9 cellular contexts compared by ENCODE assay signal in the genomic region with DNA sequence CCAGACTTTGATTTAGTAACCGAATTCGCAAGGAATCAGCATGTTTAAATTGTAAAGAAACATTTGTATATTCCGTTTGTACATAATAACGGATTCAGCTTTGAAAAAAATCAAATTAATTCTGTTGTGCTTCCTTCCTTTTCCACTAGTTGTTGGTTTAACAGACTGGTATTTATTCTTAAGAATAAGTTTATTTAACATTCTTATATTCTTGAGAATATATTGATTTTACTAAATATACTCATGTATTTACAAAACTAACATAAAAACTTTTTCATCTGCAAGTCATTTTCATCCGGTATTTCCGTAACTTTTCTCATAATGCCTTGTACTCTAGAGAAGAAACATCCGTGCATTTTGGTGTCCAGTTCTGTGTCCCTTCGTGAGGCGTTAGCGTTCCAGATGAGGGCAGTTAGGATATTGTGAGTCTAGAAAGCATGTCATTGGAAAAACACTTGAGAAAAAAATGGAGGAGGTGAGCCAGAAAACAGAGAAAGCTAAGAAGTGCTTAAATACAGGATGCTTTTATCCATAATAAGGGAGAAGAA. TPM values are rescaled to one million over a fixed set of nuclear protein-coding genes. Genes with fewer than 3 reads are reported as not detected.
DNase-seq lines count a peak whose midpoint lies in the region; ATAC-seq, FAIRE-seq and TF ChIP-seq lines count a peak whose summit lies in the region.
"Had no signal": no experiment of that assay in that cellular context is flagged by ENCODE, and none has a peak within 500 bp of the region (broad histone marks: within the 10 kb centered on the region; RNA-seq: fewer than 3 reads in every experiment).

No MANE protein-coding gene starts in this region.

- H3K27ac ChIP-seq in hepatocyte (peak overlapping the region; percentile 92), spleen (peak overlapping the region in 6 of 8 donors; percentile 93 to 98 (median 96))

- no peak for DNase-seq in activated CD4-positive, alpha-beta T cell treated with anti-CD3 and anti-CD28 coated beads for 36 hours
- DNase-seq in activated CD4-positive, alpha-beta T cell treated with anti-CD3 and anti-CD28 coated beads, Interleukin-2, amount 50 U/mL, for 48 hours, result no peak
- DNase-seq in activated B cell treated with CpG ODN at 0.5 μM for 24 hours (no peak), hepatocyte (ENCODE audit: low spot score) (no peak), spleen (no peak), glomerular visceral epithelial cell (ENCODE audit: extremely low spot score) (no peak), NCI-H226 (no peak), frontal cortex (ENCODE audit: low spot score in 2 of 2) (no peak)

- no peak for TF ChIP-seq POLR2A in spleen (IDR thresholded peaks at IDR 0.05)

- H3K36me3 ChIP-seq in hepatocyte (replicated peaks; ENCODE audit: insufficient read depth, low read depth), result no peaks in the 10 kb centered on the region
- H3K36me3 ChIP-seq in spleen, result peaks cover 0 to 21% (median 3%) of the 10 kb centered on the region in 6 donors

- TF ChIP-seq CTCF in activated B cell treated with CpG ODN at 0.5 μM for 24 hours (IDR thresholded peaks at IDR 0.05), result no peak
- no peak for TF ChIP-seq CTCF in hepatocyte (IDR thresholded peaks at IDR 0.05; ENCODE audit: poor library complexity)
- peak in 1 of 11 experiments; percentile 12 for TF ChIP-seq CTCF in spleen (IDR thresholded peaks at IDR 0.05 in 8 of 11, conservative IDR thresholded peaks at IDR 0.05 in 3 of 11)

- H4K20me1 ChIP-seq in hepatocyte (ENCODE audit: insufficient read depth, poor library complexity, severe bottlenecking), result peaks cover 41% of the 10 kb centered on the region

- CTCF ChIA-PET in activated CD4-positive, alpha-beta T cell treated with anti-CD3 and anti-CD28 coated beads for 36 hours (lab: Charles Lee), result interaction anchor here (0.5 to 5.9 kb wide), 10 partner anchors 12 to 493 kb away, joined by 3 to 38 read pairs (median 8); partner anchors contain the start of genes MYLK4 and SERPINB1
- CTCF ChIA-PET in activated B cell treated with CpG ODN at 0.5 μM for 24 hours (lab: Charles Lee), result interaction anchor here (0.7 to 2.8 kb wide), 3 partner anchors 24 to 222 kb away, joined by 3 to 13 read pairs (median 3); no protein-coding TSS in a partner anchor

- H3K79me2 ChIP-seq in hepatocyte, result peaks cover 57% of the 10 kb centered on the region

- peaks cover 35% of the 10 kb centered on the region for H3K36me3 Mint-ChIP-seq in activated CD4-positive, alpha-beta T cell treated with anti-CD3 and anti-CD28 coated beads for 36 hours (ENCODE audit: low read depth)
- H3K36me3 Mint-ChIP-seq in activated B cell treated with CpG ODN at 0.5 μM for 24 hours (ENCODE audit: low read depth), result peaks cover 22% of the 10 kb centered on the region

- no peaks in the 10 kb centered on the region for H3K27me3 Mint-ChIP-seq in activated CD4-positive, alpha-beta T cell treated with anti-CD3 and anti-CD28 coated beads for 36 hours
- H3K27me3 Mint-ChIP-seq in activated B cell treated with CpG ODN at 0.5 μM for 24 hours, result no peaks in the 10 kb centered on the region

- peak overlapping the region; percentile 89 for H3K27ac Mint-ChIP-seq in activated CD4-positive, alpha-beta T cell treated with anti-CD3 and anti-CD28 coated beads for 36 hours
- H3K27ac Mint-ChIP-seq in activated B cell treated with CpG ODN at 0.5 μM for 24 hours, result peak overlapping the region; percentile 85

- H3K4me3 Mint-ChIP-seq in activated CD4-positive, alpha-beta T cell treated with anti-CD3 and anti-CD28 coated beads for 36 hours, result peak overlapping the region; percentile 94
- H3K4me3 Mint-ChIP-seq in activated B cell treated with CpG ODN at 0.5 μM for 24 hours, result peak overlapping the region; percentile 93

- H3K4me3 ChIP-seq in hepatocyte (peak overlapping the region; percentile 63), spleen (peak overlapping the region; percentile 73 to 96 (median 84))

- POLR2A ChIA-PET in activated CD4-positive, alpha-beta T cell treated with anti-CD3 and anti-CD28 coated beads for 36 hours (lab: Charles Lee), result interaction anchor here (0.7 to 1.4 kb wide), 3 partner anchors 9 to 170 kb away, joined by 3 to 7 read pairs (median 4); no protein-coding TSS in a partner anchor
- POLR2A ChIA-PET in activated B cell treated with CpG ODN at 0.5 μM for 24 hours (lab: Charles Lee), result interaction anchor here (0.5 to 2.7 kb wide), 11 partner anchors 20 to 1254 kb away, joined by 3 to 19 read pairs (median 4); partner anchors contain the start of genes BPHL and SERPINB1

- H3K27me3 ChIP-seq in hepatocyte (no peaks in the 10 kb centered on the region), spleen (replicated peaks in 1 of 7) (no peaks in the 10 kb centered on the region)

- 9% methylated on average over 10 of the region's 10 CpGs for WGBS in hepatocyte (ENCODE audit: low lambda C conversion rate, missing lambda C conversion rate)
- WGBS in spleen, 5 donors, result 3 to 6% (median 5%) methylated on average over 10 of the region's 10 CpGs

- H3K4me2 ChIP-seq in hepatocyte, result peak overlapping the region; percentile 77

- no peak for FAIRE-seq in frontal cortex (lab: Jason Lieb, UNC)
- FAIRE-seq: colon had no signal

- peaks cover 32% of the 10 kb centered on the region for H3K4me1 ChIP-seq in hepatocyte (ENCODE audit: insufficient read depth)
- H3K4me1 ChIP-seq in spleen, result peaks cover 33 to 68% (median 53%) of the 10 kb centered on the region in 6 donors

- peak overlapping the region; percentile 51 for H2AFZ ChIP-seq in hepatocyte

- no peaks in the 10 kb centered on the region for H3K9me3 Mint-ChIP-seq in activated CD4-positive, alpha-beta T cell treated with anti-CD3 and anti-CD28 coated beads for 36 hours (ENCODE audit: low read depth)
- no peaks in the 10 kb centered on the region for H3K9me3 Mint-ChIP-seq in activated B cell treated with CpG ODN at 0.5 μM for 24 hours

- ATAC-seq in activated CD4-positive, alpha-beta T cell treated with anti-CD3 and anti-CD28 coated beads for 36 hours, result no peak
- ATAC-seq in activated B cell treated with CpG ODN at 0.5 μM for 24 hours (ENCODE audit: low read depth), result no peak

- H3K9me2 ChIP-seq in hepatocyte (replicated peaks; ENCODE audit: insufficient read depth), result no peaks in the 10 kb centered on the region

- intact Hi-C loops in activated CD4-positive, alpha-beta T cell treated with anti-CD3 and anti-CD28 coated beads for 36 hours (cut with DNase I, micrococcal nuclease), result loop anchor here (2.0 to 5.0 kb wide), 3 partner anchors 136 to 520 kb away; partner anchors contain the start of genes GMDS (in 1 of the 2) and SERPINB9 (in 1 of the 2)
- intact Hi-C loops in activated B cell treated with CpG ODN at 0.5 μM for 24 hours (cut with micrococcal nuclease) (loop anchor here (5.0 kb wide), 1 partner anchor 590 kb away; no protein-coding TSS in a partner anchor), spleen (cut with DNase I; ENCODE audit: low total_unique reads) (no loop called here)

- H3K4me1 Mint-ChIP-seq in activated CD4-positive, alpha-beta T cell treated with anti-CD3 and anti-CD28 coated beads for 36 hours, result peaks cover 54% of the 10 kb centered on the region
- peaks cover 38% of the 10 kb centered on the region for H3K4me1 Mint-ChIP-seq in activated B cell treated with CpG ODN at 0.5 μM for 24 hours

- no peaks in the 10 kb centered on the region for H3K9me3 ChIP-seq in hepatocyte (ENCODE audit: low read depth)
- H3K9me3 ChIP-seq in spleen, result no peaks in the 10 kb centered on the region

RNA-seq across cellular contexts. Expression of gene WRNIP1, which starts 1.6 kb away (rescaled TPM):
- total RNA-seq in activated CD4-positive, alpha-beta T cell treated with anti-CD3 and anti-CD28 coated beads for 36 hours, result 10 to 100 TPM; 41.6 to 42.3 TPM
- total RNA-seq in activated B cell treated with CpG ODN at 0.5 μM for 24 hours (31.6 and 31.9 TPM in 2 replicates), hepatocyte (47.6 TPM in 2 replicates), spleen (10 to 100 TPM; 31.4 to 39.9 (median 33.6) TPM), frontal cortex (50.1 TPM)
- polyA plus RNA-seq in hepatocyte (44.9 and 54.6 TPM in 2 replicates), spleen (10 to 100 TPM; 41.5 to 47.7 (median 44.2) TPM)

RNA-seq across cellular contexts. Expression of gene MYLK4, which starts 16.1 kb away (rescaled TPM):
- under 1 TPM; 0.12 to 0.16 TPM for total RNA-seq in activated CD4-positive, alpha-beta T cell treated with anti-CD3 and anti-CD28 coated beads for 36 hours
- 0.49 and 0.58 TPM in 2 replicates for total RNA-seq in activated B cell treated with CpG ODN at 0.5 μM for 24 hours
- total RNA-seq in hepatocyte, result 0.28 and 0.43 TPM in 2 replicates
- polyA plus RNA-seq in hepatocyte, result 0.29 and 0.36 TPM in 2 replicates
- total RNA-seq in spleen, result 1 to 10 TPM in 4 of 7 donors, under 1 TPM in 3; 0.57 to 1.9 (median 1.2) TPM
- under 1 TPM; 0.21 to 0.76 (median 0.38) TPM for polyA plus RNA-seq in spleen
- 0.41 TPM for total RNA-seq in frontal cortex
